9 cellular contexts compared by ENCODE assay signal in the genomic region with DNA sequence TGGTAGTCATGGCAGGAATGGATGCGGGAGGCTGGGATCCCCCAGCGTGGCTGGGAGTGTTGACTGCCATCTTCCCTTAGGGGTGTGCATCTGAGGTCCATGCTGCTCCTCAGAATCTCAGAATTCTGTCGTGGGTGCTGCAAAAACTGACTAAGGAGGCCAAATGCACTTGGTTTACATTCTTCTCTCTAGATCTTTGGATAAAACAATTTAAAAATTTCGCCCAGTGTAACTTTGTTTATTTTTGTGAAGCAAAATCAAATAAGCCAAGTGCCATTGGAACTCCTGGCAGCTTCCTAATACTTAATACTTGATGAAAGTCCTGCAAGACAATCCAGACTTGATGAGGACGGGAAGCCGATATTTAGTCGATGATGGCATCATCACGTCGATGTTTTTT.
"Had no signal": no experiment of that assay in that cellular context is flagged by ENCODE, and none has a peak within 500 bp of the region (broad histone marks: within the 10 kb centered on the region; RNA-seq: fewer than 3 reads in every experiment).

No MANE protein-coding gene starts in this region.

- FAIRE-seq: HTR-8/SVneo had no signal

- ATAC-seq: HCT116 had no signal

- H3K27ac Mint-ChIP-seq: IgD-negative memory B cell had no signal

- H3K4me3 ChIP-seq: HAP-1 had no signal

- H3K36me3 ChIP-seq: HAP-1 had no signal

- H3K4me3 Mint-ChIP-seq: IgD-negative memory B cell had no signal

- H3K27me3 Mint-ChIP-seq: IgD-negative memory B cell had no signal

- H3K27ac ChIP-seq: KMS-11 had no signal

- H3K4me2 ChIP-seq: KMS-11 had no signal

- H3K9me3 ChIP-seq: HAP-1 had no signal

- DNase-seq: GOT3, H7, Karpas-422, KBM-7 had no signal

- H3K9me3 Mint-ChIP-seq: IgD-negative memory B cell had no signal

- H3K9ac ChIP-seq: KMS-11 had no signal
